19 cellular contexts compared by ENCODE assay signal in the genomic region with DNA sequence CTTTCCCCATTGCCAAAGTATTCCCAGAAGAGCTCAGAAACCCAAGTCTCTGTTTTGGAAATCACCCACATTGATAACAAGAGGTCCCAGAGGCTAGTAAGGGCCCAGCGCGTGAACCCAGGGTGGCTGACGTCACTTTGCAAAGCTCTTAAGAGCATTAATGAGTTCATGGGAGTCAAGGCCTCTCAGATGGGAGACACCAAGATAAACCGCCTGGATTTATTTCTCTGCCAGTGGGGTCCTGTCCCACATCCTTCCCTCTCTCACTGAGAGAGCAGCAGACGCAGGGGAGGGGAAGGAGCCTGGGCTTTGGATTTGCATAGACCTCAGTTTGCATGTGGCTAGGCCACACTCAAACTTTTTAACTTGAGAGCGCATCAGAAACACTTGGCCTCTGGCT.
A peak's percentile ranks its signal among the peaks of the same experiment; 100 is the strongest.
DNase-seq lines count a peak whose midpoint lies in the region; ATAC-seq lines count a peak whose summit lies in the region.
"Had no signal": no experiment of that assay in that cellular context is flagged by ENCODE, and none has a peak within 500 bp of the region (broad histone marks: within the 10 kb centered on the region; RNA-seq: fewer than 3 reads in every experiment).

No MANE protein-coding gene starts in this region.

- no peaks in the 10 kb centered on the region for H3K9me3 Mint-ChIP-seq in stimulated activated memory B cell treated with anti-CD40 and anti-IgM and Interleukin-4, amounts not matched to agents 10 μg/mL and 1 μg/mL and 100 μg/mL, for 72 hours
- H3K9me3 Mint-ChIP-seq: dendritic cell treated with granulocyte-macrophage colony-stimulating factor and Interleukin-4, amounts not matched to agents 40 ng/mL and 50 ng/mL, for 4 days had no signal

- no peaks in the 10 kb centered on the region for H3K36me3 Mint-ChIP-seq in stimulated activated memory B cell treated with anti-CD40 and anti-IgM and Interleukin-4, amounts not matched to agents 10 μg/mL and 1 μg/mL and 100 μg/mL, for 72 hours

- DNase-seq in NCI-H2171 treated with DMSO at 0.1 percent for 48 hours (lab: John Stamatoyannopoulos, UW) (peak; percentile 33), NCI-H2171 (lab: John Stamatoyannopoulos, UW) (no peak), NCI-H82 (lab: John Stamatoyannopoulos, UW) (peak; percentile 99), left kidney (ENCODE audit: low read depth, low spot score) (peak; percentile 16), NCI-H446 treated with DMSO at 0.1 percent for 48 hours (lab: John Stamatoyannopoulos, UW) (no peak), GM03348 (ENCODE audit: low spot score) (no peak)
- DNase-seq: activated CD4-positive, CD25-positive, alpha-beta regulatory T cell; BE2C; Calu3; foreskin melanocyte; GDM1; mucosa of descending colon; NCI-H2029; PC-9; stimulated activated naive CD4-positive, alpha-beta T cell treated with Interleukin-2 at 50 U/mL for 16 hours had no signal

- H3K27me3 Mint-ChIP-seq in stimulated activated memory B cell treated with anti-CD40 and anti-IgM and Interleukin-4, amounts not matched to agents 10 μg/mL and 1 μg/mL and 100 μg/mL, for 72 hours, result peaks cover 15% of the 10 kb centered on the region

- H3K27ac Mint-ChIP-seq in stimulated activated memory B cell treated with anti-CD40 and anti-IgM and Interleukin-4, amounts not matched to agents 10 μg/mL and 1 μg/mL and 100 μg/mL, for 72 hours, result no peak overlapping the region
- H3K27ac Mint-ChIP-seq: dendritic cell treated with granulocyte-macrophage colony-stimulating factor and Interleukin-4, amounts not matched to agents 40 ng/mL and 50 ng/mL, for 4 days had no signal

- H3K4me1 Mint-ChIP-seq in stimulated activated memory B cell treated with anti-CD40 and anti-IgM and Interleukin-4, amounts not matched to agents 10 μg/mL and 1 μg/mL and 100 μg/mL, for 72 hours, result peaks cover 4% of the 10 kb centered on the region

- ATAC-seq in HG02610 (IDR thresholded peaks at IDR 0.05; ENCODE audit: unreplicated experiment), result peak; percentile 24
- no peak for ATAC-seq in stimulated activated memory B cell treated with anti-CD40 and anti-IgM and Interleukin-4, amounts not matched to agents 10 μg/mL and 1 μg/mL and 100 μg/mL, for 72 hours
- ATAC-seq: left lobe of liver, mucosa of descending colon had no signal

- H3K4me3 Mint-ChIP-seq in stimulated activated memory B cell treated with anti-CD40 and anti-IgM and Interleukin-4, amounts not matched to agents 10 μg/mL and 1 μg/mL and 100 μg/mL, for 72 hours, result no peak overlapping the region
- H3K4me3 Mint-ChIP-seq: dendritic cell treated with granulocyte-macrophage colony-stimulating factor and Interleukin-4, amounts not matched to agents 40 ng/mL and 50 ng/mL, for 4 days had no signal

Comparison
In these comparisons a context has a peak if more than half of its experiments do, and no peak if none do; other contexts are left out.
1. DNase-seq: peak in NCI-H2171 treated with DMSO at 0.1 percent for 48 hours (single experiment), NCI-H82 (single experiment) and left kidney (single experiment); none in NCI-H2171 (single experiment), NCI-H446 treated with DMSO at 0.1 percent for 48 hours (single experiment) and GM03348 (single experiment).